18 cellular contexts compared by ENCODE assay signal in genomic region chr7:51261950-51262795, GRCh38. TPM values are rescaled to one million over a fixed set of nuclear protein-coding genes. Genes with fewer than 3 reads are reported as not detected.
DNase-seq lines count a peak whose midpoint lies in the region; ATAC-seq lines count a peak whose summit lies in the region.
"Had no signal": no experiment of that assay in that cellular context is flagged by ENCODE, and none has a peak within 500 bp of the region (broad histone marks: within the 10 kb centered on the region; RNA-seq: fewer than 3 reads in every experiment).

No MANE protein-coding gene starts in this region.

- peaks cover 4 to 24% (median 6%) of the 10 kb centered on the region in 5 donors for H3K27me3 Mint-ChIP-seq in naive thymus-derived CD8-positive, alpha-beta T cell
- H3K27me3 Mint-ChIP-seq: stimulated activated naive CD8-positive, alpha-beta T cell treated with anti-CD3 and anti-CD28 coated beads, Interleukin-15, amount 100 ng/mL, for 72 hours had no signal

- H3K4me1 Mint-ChIP-seq in naive thymus-derived CD8-positive, alpha-beta T cell = peaks cover 0 to 5% (median under 1%) of the 10 kb centered on the region in 4 donors
- H3K4me1 Mint-ChIP-seq: stimulated activated naive CD8-positive, alpha-beta T cell treated with anti-CD3 and anti-CD28 coated beads, Interleukin-15, amount 100 ng/mL, for 72 hours had no signal

- POLR2A ChIA-PET in naive thymus-derived CD8-positive, alpha-beta T cell (lab: Charles Lee) = no interaction called here

- H3K9me3 Mint-ChIP-seq in activated naive CD4-positive, alpha-beta T cell treated with anti-CD3 and anti-CD28 coated beads, Interleukin-2, amount 50 U/mL, for 72 hours = no peaks in the 10 kb centered on the region
- H3K9me3 Mint-ChIP-seq in naive thymus-derived CD8-positive, alpha-beta T cell = no peaks in the 10 kb centered on the region
- H3K9me3 Mint-ChIP-seq: stimulated activated naive CD8-positive, alpha-beta T cell treated with anti-CD3 and anti-CD28 coated beads, Interleukin-15, amount 100 ng/mL, for 72 hours had no signal

- ATAC-seq in GM21717 (IDR thresholded peaks at IDR 0.05; ENCODE audit: unreplicated experiment) = no peak
- ATAC-seq in activated naive CD4-positive, alpha-beta T cell treated with anti-CD3 and anti-CD28 coated beads, Interleukin-2, amount 50 U/mL, for 72 hours = no peak
- no peak for ATAC-seq in naive thymus-derived CD8-positive, alpha-beta T cell

- H3K27ac Mint-ChIP-seq in activated naive CD4-positive, alpha-beta T cell treated with anti-CD3 and anti-CD28 coated beads, Interleukin-2, amount 50 U/mL, for 72 hours = peak overlapping the region in 1 of 2 donors; percentile 72
- H3K27ac Mint-ChIP-seq in naive thymus-derived CD8-positive, alpha-beta T cell = no peak overlapping the region

- H3K36me3 Mint-ChIP-seq in activated naive CD4-positive, alpha-beta T cell treated with anti-CD3 and anti-CD28 coated beads, Interleukin-2, amount 50 U/mL, for 72 hours = no peaks in the 10 kb centered on the region
- no peaks in the 10 kb centered on the region for H3K36me3 Mint-ChIP-seq in naive thymus-derived CD8-positive, alpha-beta T cell
- H3K36me3 Mint-ChIP-seq: brain had no signal

- H3K4me3 Mint-ChIP-seq in naive thymus-derived CD8-positive, alpha-beta T cell = no peak overlapping the region
- H3K4me3 Mint-ChIP-seq: brain; stimulated activated naive CD8-positive, alpha-beta T cell treated with anti-CD3 and anti-CD28 coated beads, Interleukin-15, amount 100 ng/mL, for 72 hours had no signal

- no peaks in the 10 kb centered on the region for H3K27me3 ChIP-seq in layer of hippocampus (ENCODE audit: control insufficient read depth, insufficient read depth, low read length)

- DNase-seq in DMS 273 (lab: John Stamatoyannopoulos, UW; ENCODE audit: unreplicated experiment) (peak; percentile 23), DMS 273 treated with DMSO at 0.1 percent for 48 hours (lab: John Stamatoyannopoulos, UW) (no peak), NCI-H69 (lab: John Stamatoyannopoulos, UW) (peak; percentile 83), substantia nigra (lab: John Stamatoyannopoulos, UW) (peak in 11 of 49 donors; percentile 30 to 60 (median 39))
- no peak for DNase-seq in activated naive CD4-positive, alpha-beta T cell treated with anti-CD3 and anti-CD28 coated beads, Interleukin-2, amount 50 U/mL, for 72 hours (ENCODE audit: low spot score in 2 of 2)
- DNase-seq in naive thymus-derived CD8-positive, alpha-beta T cell = no peak
- DNase-seq: activated CD4-positive, CD25-positive, alpha-beta regulatory T cell treated with anti-CD3 and anti-CD28 coated beads, Interleukin-2, amount 50 U/mL, for 72 hours; activated naive CD4-positive, alpha-beta T cell; effector memory CD4-positive, alpha-beta T cell; NCI-H1436 treated with DMSO at 0.1 percent for 48 hours; SHP77; spleen; stimulated activated naive CD8-positive, alpha-beta T cell treated with anti-CD3 and anti-CD28 coated beads, Interleukin-15, amount 100 ng/mL, for 72 hours; T-helper 2 cell had no signal

- H3K27ac ChIP-seq in layer of hippocampus (ENCODE audit: low read depth, low read length) (peak overlapping the region; percentile 55), substantia nigra (ENCODE audit: low read depth, low read length, poor library complexity, severe bottlenecking) (peak overlapping the region; percentile 32)
- H3K27ac ChIP-seq: spleen had no signal

RNA-seq across cellular contexts. Expression of gene COBL, which starts 54.4 kb away (rescaled TPM):
- not detected for total RNA-seq in activated naive CD4-positive, alpha-beta T cell treated with anti-CD3 and anti-CD28 coated beads, Interleukin-2, amount 50 U/mL, for 72 hours
- total RNA-seq in naive thymus-derived CD8-positive, alpha-beta T cell = not detected
- not detected for polyA plus RNA-seq in naive thymus-derived CD8-positive, alpha-beta T cell
- total RNA-seq: fibroblast of villous mesenchyme had no signal

Comparison
In these comparisons a context has a peak if more than half of its experiments do, and no peak if none do; other contexts are left out.
1. DNase-seq: peak in DMS 273 (single experiment) and NCI-H69 (single experiment); none in DMS 273 treated with DMSO at 0.1 percent for 48 hours (single experiment), activated naive CD4-positive, alpha-beta T cell treated with anti-CD3 and anti-CD28 coated beads, Interleukin-2, amount 50 U/mL, for 72 hours (0 of 2) and naive thymus-derived CD8-positive, alpha-beta T cell (0 of 10).